Comparison of ENCODE assay signal across 20 cellular contexts in genomic region chr11:98495016-98495415, GRCh38.
DNase-seq lines count a peak whose midpoint lies in the region; FAIRE-seq and TF ChIP-seq lines count a peak whose summit lies in the region.
"Had no signal": no experiment of that assay in that cellular context is flagged by ENCODE, and none has a peak within 500 bp of the region (broad histone marks: within the 10 kb centered on the region; RNA-seq: fewer than 3 reads in every experiment).

No MANE protein-coding gene starts in this region.

- H3K4me1 ChIP-seq in H9 (ENCODE audit: insufficient read depth, low read length), result peaks cover 3% of the 10 kb centered on the region; the same call in 1 of the 2 replicates
- H3K4me1 ChIP-seq in H1 (replicated peaks in 1 of 4; ENCODE audit: control insufficient read depth in 3 of 4, insufficient read depth in 4 of 4, low read length in 3 of 4), result peaks cover 0 to 9% (median 4%) of the 10 kb centered on the region in 4 experiments; a peak in 3 of 7 replicates
- H3K4me1 ChIP-seq in esophagus squamous epithelium, result no peaks in the 10 kb centered on the region
- H3K4me1 ChIP-seq: BLaER1 treated with 17β-estradiol and CSF1 and Interleukin-3, amounts not matched to agents 10 nM and 100 nM had no signal

- peak overlapping the region; percentile 25 for H3K4me2 ChIP-seq in H9 (ENCODE audit: insufficient read depth, insufficient read length, low read length)
- peak overlapping the region in 1 of 2 experiments; percentile 41; a peak in 1 of 4 replicates for H3K4me2 ChIP-seq in H1 (ENCODE audit: insufficient read depth in 1 of 2, low read depth in 2 of 2, low read length in 2 of 2)
- H3K4me2 ChIP-seq: BLaER1 treated with 17β-estradiol and CSF1 and Interleukin-3, amounts not matched to agents 10 nM and 100 nM; KMS-11 had no signal

- H3K27me3 Mint-ChIP-seq in H9 (ENCODE audit: low read depth) (no peaks in the 10 kb centered on the region), progenitor cell of endocrine pancreas (no peaks in the 10 kb centered on the region)
- H3K27me3 Mint-ChIP-seq: B cell had no signal

- H2BK20ac ChIP-seq in H9 (ENCODE audit: low read depth, low read length, poor library complexity, severe bottlenecking) (peak overlapping the region; percentile 45), H1 (ENCODE audit: low read length) (peak overlapping the region; percentile 92; the same call in 1 of the 2 replicates)

- WGBS in H9 (ENCODE audit: extremely low coverage, insufficient read length, low lambda C conversion rate), result no CpG with 5 or more reads among the region's 2 CpGs
- WGBS in H1 (ENCODE audit: extremely low coverage in 1 of 2, insufficient coverage in 1 of 2, insufficient read length in 1 of 2, insufficient replicate concordance in 2 of 2, low coverage in 1 of 2, low lambda C conversion rate in 2 of 2, missing lambda C conversion rate in 1 of 2), 2 experiments, result 100% methylated on average over 1 of the region's 2 CpGs; no CpG with 5 or more reads in 1 of the 2 experiments
- WGBS in esophagus squamous epithelium, 2 donors, result 67 to 100% methylated on average over 1 to 2 of the region's 2 CpGs

- H2BK120ac ChIP-seq in H9 (ENCODE audit: low read depth, low read length, poor library complexity, severe bottlenecking) (no peak overlapping the region), H1 (replicated peaks; ENCODE audit: low read depth, low read length) (no peak overlapping the region)

- H3K36me3 Mint-ChIP-seq in H9 (ENCODE audit: insufficient read depth in 1 of 3, low read depth in 3 of 3) (peaks cover 0 to 4% (median 0%) of the 10 kb centered on the region in 3 experiments; a peak in 1 of 7 replicates), progenitor cell of endocrine pancreas (ENCODE audit: insufficient read depth) (no peaks in the 10 kb centered on the region)
- H3K36me3 Mint-ChIP-seq: CD8-positive, alpha-beta T cell had no signal

- H4K5ac ChIP-seq in H9 (ENCODE audit: insufficient read length, low read depth, low read length), result no peak overlapping the region
- H4K5ac ChIP-seq in H1 (ENCODE audit: insufficient read length, low read depth, low read length), result no peak overlapping the region

- no peak overlapping the region for H3K4me3 Mint-ChIP-seq in H9
- no peak overlapping the region for H3K4me3 Mint-ChIP-seq in progenitor cell of endocrine pancreas (ENCODE audit: low read depth)
- H3K4me3 Mint-ChIP-seq: B cell; CD8-positive, alpha-beta T cell had no signal

- H3K23ac ChIP-seq in H9 (ENCODE audit: insufficient read length, low read depth, low read length) (no peak overlapping the region), H1 (ENCODE audit: insufficient read length) (no peak overlapping the region)

- H3T11ph ChIP-seq in H9 (ENCODE audit: low read length), result no peak overlapping the region

- TF ChIP-seq CTCF in H9 (conservative IDR thresholded peaks at IDR 0.05), result no peak
- no peak for TF ChIP-seq CTCF in H1 (IDR thresholded peaks at IDR 0.05; ENCODE audit: control extremely low read depth in 1 of 3, insufficient read depth in 1 of 3, low read depth in 1 of 3, low read length in 3 of 3)
- no peak for TF ChIP-seq CTCF in esophagus squamous epithelium (IDR thresholded peaks at IDR 0.05)
- no peak for TF ChIP-seq CTCF in progenitor cell of endocrine pancreas (IDR thresholded peaks at IDR 0.05; ENCODE audit: unreplicated experiment)
- no peak for TF ChIP-seq CTCF in GM13977 (IDR thresholded peaks at IDR 0.05; ENCODE audit: extremely low read depth, insufficient read depth, missing control alignments)

- no peak for TF ChIP-seq RAD21 in H1 (IDR thresholded peaks at IDR 0.05 in 1 of 2, conservative IDR thresholded peaks at IDR 0.05 in 1 of 2; ENCODE audit: low read depth in 2 of 2, low read length in 2 of 2)

- no peaks in the 10 kb centered on the region for H3K27me3 ChIP-seq in H9 (ENCODE audit: insufficient read depth, low read length)
- H3K27me3 ChIP-seq in H1 (replicated peaks in 1 of 4; ENCODE audit: control insufficient read depth in 3 of 4, extremely low read depth in 1 of 4, insufficient read depth in 3 of 4, low read length in 3 of 4), result no peaks in the 10 kb centered on the region
- no peaks in the 10 kb centered on the region for H3K27me3 ChIP-seq in esophagus squamous epithelium
- H3K27me3 ChIP-seq: BLaER1 treated with 17β-estradiol and CSF1 and Interleukin-3, amounts not matched to agents 10 nM and 100 nM had no signal

- H2BK5ac ChIP-seq in H9 (ENCODE audit: insufficient read length, low read length) (no peak overlapping the region), H1 (ENCODE audit: low read depth, low read length) (peak overlapping the region; percentile 40)

- H3K18ac ChIP-seq in H9 (ENCODE audit: insufficient read length, low read depth, low read length), result no peak overlapping the region
- H3K18ac ChIP-seq in H1 (ENCODE audit: extremely low read depth, low read length), result no peak overlapping the region

- in situ Hi-C loops in GM13977 (cut with MboI; ENCODE audit: low pct_unique_long_range_greater_than_20kb, low sequenced_read_pairs, unreplicated experiment), result no loop called here

- no peak overlapping the region for H2AK5ac ChIP-seq in H9 (ENCODE audit: insufficient read length, low read length)
- H2AK5ac ChIP-seq in H1 (ENCODE audit: low read depth, low read length), result no peak overlapping the region

- intact Hi-C loops in esophagus squamous epithelium (cut with DNase I), result no loop called here

- H3K79me1 ChIP-seq in H9 (ENCODE audit: insufficient read depth, low read depth, low read length, poor library complexity, severe bottlenecking), result no peaks in the 10 kb centered on the region
- no peaks in the 10 kb centered on the region for H3K79me1 ChIP-seq in H1 (ENCODE audit: low read depth, low read length)

- H3K4me3 ChIP-seq in H1 (ENCODE audit: extremely low read depth in 1 of 4, insufficient read depth in 2 of 4, low read depth in 3 of 4, low read length in 4 of 4) (no peak overlapping the region), esophagus squamous epithelium (no peak overlapping the region)
- H3K4me3 ChIP-seq: BLaER1 treated with 17β-estradiol and CSF1 and Interleukin-3, amounts not matched to agents 10 nM and 100 nM had no signal

- H3K27ac ChIP-seq in H9 (ENCODE audit: insufficient read length, low read depth, low read length) (peak overlapping the region; percentile 78), H1 (ENCODE audit: low read depth, low read length) (no peak overlapping the region; the same call in 1 of the 2 replicates), esophagus squamous epithelium (no peak overlapping the region)
- H3K27ac ChIP-seq: BLaER1 treated with 17β-estradiol and CSF1 and Interleukin-3, amounts not matched to agents 10 nM and 100 nM; KMS-11 had no signal

- H2BK12ac ChIP-seq in H9 (ENCODE audit: insufficient read length, low read depth, low read length), result no peak overlapping the region
- H2BK12ac ChIP-seq in H1 (ENCODE audit: low read depth, low read length), result 0 out of 2 replicates have a peak overlapping the region, but pooled peaks have one; percentile 44

- TF ChIP-seq POLR2A in H1 (IDR thresholded peaks at IDR 0.05; ENCODE audit: control extremely low read depth in 1 of 2, low read depth in 2 of 2, low read length in 2 of 2) (no peak), esophagus squamous epithelium (IDR thresholded peaks at IDR 0.05) (no peak)

- H3K56ac ChIP-seq in H9 (ENCODE audit: insufficient read length, low read depth, low read length) (no peak overlapping the region), H1 (replicated peaks; ENCODE audit: insufficient read length, low read depth, low read length) (no peak overlapping the region)

- no peaks in the 10 kb centered on the region for H3K79me2 ChIP-seq in H9 (ENCODE audit: insufficient read depth, low read length)
- no peaks in the 10 kb centered on the region for H3K79me2 ChIP-seq in H1 (ENCODE audit: control insufficient read depth in 1 of 2, insufficient read depth in 2 of 2, low read length in 2 of 2)

- H3K4ac ChIP-seq in H9 (ENCODE audit: low read depth, low read length) (no peak overlapping the region), H1 (replicated peaks; ENCODE audit: insufficient read length, low read depth, low read length) (no peak overlapping the region)

- H2BK15ac ChIP-seq in H9 (ENCODE audit: low read depth, low read length) (no peak overlapping the region), H1 (ENCODE audit: low read length) (no peak overlapping the region)

- H4K20me1 ChIP-seq in H9 (ENCODE audit: control insufficient read depth, insufficient read depth, insufficient read length) (no peaks in the 10 kb centered on the region), H1 (replicated peaks in 1 of 2; ENCODE audit: control insufficient read depth in 1 of 2, insufficient read depth in 2 of 2, low read length in 2 of 2) (no peaks in the 10 kb centered on the region)
- H4K20me1 ChIP-seq: BLaER1 treated with 17β-estradiol and CSF1 and Interleukin-3, amounts not matched to agents 10 nM and 100 nM had no signal

- H3K36me3 ChIP-seq in H1 (ENCODE audit: control insufficient read depth in 2 of 4, insufficient read depth in 4 of 4, low read length in 3 of 4) (no peaks in the 10 kb centered on the region), esophagus squamous epithelium (no peaks in the 10 kb centered on the region)
- H3K36me3 ChIP-seq: BLaER1 treated with 17β-estradiol and CSF1 and Interleukin-3, amounts not matched to agents 10 nM and 100 nM had no signal

- POLR2A ChIA-PET in H1 (lab: Charles Lee; ENCODE audit: partially characterized antibody), result no interaction called here

- H3K23me2 ChIP-seq in H9 (ENCODE audit: insufficient read length, low read depth, low read length, poor library complexity, severe bottlenecking), result no peaks in the 10 kb centered on the region
- H3K23me2 ChIP-seq in H1 (ENCODE audit: low read depth, low read length), result no peaks in the 10 kb centered on the region

- no peak overlapping the region for H3K9ac ChIP-seq in H9 (ENCODE audit: extremely low read depth, insufficient read length, low read length)
- H3K9ac ChIP-seq in H1 (replicated peaks in 1 of 4; ENCODE audit: extremely low read depth in 1 of 4, low read depth in 3 of 4, low read length in 3 of 4), result no peak overlapping the region
- H3K9ac ChIP-seq: BLaER1 treated with 17β-estradiol and CSF1 and Interleukin-3, amounts not matched to agents 10 nM and 100 nM; KMS-11 had no signal

- H3K27ac Mint-ChIP-seq in H9 (peak overlapping the region; percentile 14 to 91 (median 84)), progenitor cell of endocrine pancreas (no peak overlapping the region)
- H3K27ac Mint-ChIP-seq: B cell; CD8-positive, alpha-beta T cell had no signal

- no peak for FAIRE-seq in H1 (lab: Jason Lieb, UNC)
- FAIRE-seq: G401.6, GM12891, GM18507 had no signal

- H3K9me3 ChIP-seq in H9 (ENCODE audit: control insufficient read depth, low read depth, low read length) (no peaks in the 10 kb centered on the region), H1 (ENCODE audit: insufficient read depth in 2 of 2, low read depth in 1 of 2, low read length in 1 of 2) (no peaks in the 10 kb centered on the region), esophagus squamous epithelium (no peaks in the 10 kb centered on the region)
- H3K9me3 ChIP-seq: BLaER1 treated with 17β-estradiol and CSF1 and Interleukin-3, amounts not matched to agents 10 nM and 100 nM had no signal

- CTCF ChIA-PET in H1 (lab: Charles Lee; ENCODE audit: partially characterized antibody), result no interaction called here

- peaks cover 0 to 3% of the 10 kb centered on the region in 2 experiments; a peak in 1 of 5 replicates for H3K9me3 Mint-ChIP-seq in H9
- H3K9me3 Mint-ChIP-seq in progenitor cell of endocrine pancreas (ENCODE audit: low read depth), result no peaks in the 10 kb centered on the region

- DNase-seq in ELF-1 (ENCODE audit: low read depth, low spot score) (peak; percentile 2), H9 (no peak), H1 (ENCODE audit: low read depth in 1 of 2, low spot score in 2 of 2) (no peak), iPS DF 19.7 (ENCODE audit: low read depth, low spot score) (peak; percentile 33), esophagus squamous epithelium (lab: John Stamatoyannopoulos, UW) (no peak), progenitor cell of endocrine pancreas (ENCODE audit: low spot score, unreplicated experiment) (no peak), GM13977 (ENCODE audit: low spot score) (no peak)
- no peak for DNase-seq in activated naive CD4-positive, alpha-beta T cell treated with anti-CD3 and anti-CD28 coated beads, Interleukin-2, amount 50 U/mL, for 16 hours
- DNase-seq: CD8-positive, alpha-beta T cell; DMS 273 treated with DMSO at 0.1 percent for 48 hours; DMS53; DND-41; EL; GOT3 had no signal

- no peak for TF ChIP-seq EP300 in H1 (IDR thresholded peaks at IDR 0.05; ENCODE audit: borderline replicate concordance in 1 of 2, low read depth in 2 of 2, low read length in 2 of 2)

- H4K91ac ChIP-seq in H9 (ENCODE audit: insufficient read length, low read depth, low read length) (no peak overlapping the region), H1 (replicated peaks; ENCODE audit: insufficient read length, low read length) (no peak overlapping the region)

- H3K4me1 Mint-ChIP-seq in H9 (peaks cover 17 to 24% of the 10 kb centered on the region in 2 experiments), progenitor cell of endocrine pancreas (ENCODE audit: low read depth) (no peaks in the 10 kb centered on the region)
- H3K4me1 Mint-ChIP-seq: B cell had no signal

- H3K14ac ChIP-seq in H9 (ENCODE audit: insufficient read depth, low read length) (no peak overlapping the region), H1 (ENCODE audit: insufficient read length) (no peak overlapping the region)

- H2AFZ ChIP-seq in H9 (ENCODE audit: low read length), result no peak overlapping the region
- no peak overlapping the region for H2AFZ ChIP-seq in H1 (ENCODE audit: low read length)

- H4K8ac ChIP-seq in H9 (replicated peaks; ENCODE audit: insufficient read length, low read depth, low read length) (no peak overlapping the region), H1 (ENCODE audit: extremely low read depth, insufficient read depth, low read length) (no peak overlapping the region)

Comparison
In these comparisons a context has a peak if more than half of its experiments do, and no peak if none do; other contexts are left out.
1. DNase-seq: peak in ELF-1 (single experiment) and iPS DF 19.7 (single experiment); none in H9 (single experiment), H1 (0 of 2), esophagus squamous epithelium (single experiment), progenitor cell of endocrine pancreas (single experiment), GM13977 (single experiment) and activated naive CD4-positive, alpha-beta T cell treated with anti-CD3 and anti-CD28 coated beads, Interleukin-2, amount 50 U/mL, for 16 hours (single experiment).